ENCODE assay signal across 12 cellular contexts in the genomic region with DNA sequence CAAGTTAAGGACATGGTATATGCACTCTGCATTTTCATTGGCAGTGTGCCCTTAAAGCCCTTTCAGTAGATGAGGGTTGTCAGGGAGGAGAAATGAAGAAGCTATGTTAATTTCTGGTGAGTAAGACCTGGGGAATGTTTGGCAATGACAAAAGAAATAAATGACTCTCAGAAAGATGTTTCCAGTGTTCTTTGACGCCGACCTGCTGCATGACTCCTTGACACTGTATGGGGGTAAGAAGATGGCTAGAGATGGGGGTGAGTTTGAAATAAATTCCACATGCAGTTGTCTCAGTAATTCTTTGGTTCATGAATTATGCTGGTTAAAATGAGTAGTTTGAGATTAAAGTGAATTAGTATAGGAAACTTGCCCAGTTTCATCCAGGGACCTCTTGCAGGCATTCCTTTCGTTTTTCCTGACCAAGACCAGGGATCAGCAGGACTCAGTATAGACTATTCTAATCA.
DNase-seq lines count a peak whose midpoint lies in the region; ATAC-seq and TF ChIP-seq lines count a peak whose summit lies in the region.
"Had no signal": no experiment of that assay in that cellular context is flagged by ENCODE, and none has a peak within 500 bp of the region (broad histone marks: within the 10 kb centered on the region; RNA-seq: fewer than 3 reads in every experiment).

No MANE protein-coding gene starts in this region.

- DNase-seq in AG08396 (ENCODE audit: low spot score), result peak; percentile 38
- DNase-seq in HK-2 (ENCODE audit: unreplicated experiment), result peak; percentile 16
- DNase-seq in astrocyte of the hippocampus (ENCODE audit: low read depth, low spot score), result peak; percentile 93
- DNase-seq in iPS-NIHi7 (ENCODE audit: extremely low spot score), result peak; percentile 24
- DNase-seq in DMS114 treated with DMSO at 0.1 percent for 48 hours (lab: John Stamatoyannopoulos, UW; ENCODE audit: unreplicated experiment), result no peak
- DNase-seq in NCI-H1105 (lab: John Stamatoyannopoulos, UW), result no peak
- no peak for DNase-seq in GM20000 (ENCODE audit: low spot score)
- DNase-seq: activated CD4-positive, alpha-beta T cell treated with anti-CD3 and anti-CD28 coated beads, Interleukin-2, amount 50 U/mL, for 48 hours; Caco-2; erythroblast; NCI-H510A treated with DMSO at 0.1 percent for 48 hours had no signal

- TF ChIP-seq CTCF in GM20000 (IDR thresholded peaks at IDR 0.05; ENCODE audit: extremely low read depth, missing control alignments), result no peak

- ATAC-seq in GM21526 (IDR thresholded peaks at IDR 0.05; ENCODE audit: low FRiP score, unreplicated experiment), result no peak

Comparison
In these comparisons a context has a peak if more than half of its experiments do, and no peak if none do; other contexts are left out.
1. DNase-seq: peak in AG08396 (single experiment), HK-2 (single experiment), astrocyte of the hippocampus (single experiment) and iPS-NIHi7 (single experiment); none in DMS114 treated with DMSO at 0.1 percent for 48 hours (single experiment), NCI-H1105 (single experiment) and GM20000 (single experiment).